In the genomic region with DNA sequence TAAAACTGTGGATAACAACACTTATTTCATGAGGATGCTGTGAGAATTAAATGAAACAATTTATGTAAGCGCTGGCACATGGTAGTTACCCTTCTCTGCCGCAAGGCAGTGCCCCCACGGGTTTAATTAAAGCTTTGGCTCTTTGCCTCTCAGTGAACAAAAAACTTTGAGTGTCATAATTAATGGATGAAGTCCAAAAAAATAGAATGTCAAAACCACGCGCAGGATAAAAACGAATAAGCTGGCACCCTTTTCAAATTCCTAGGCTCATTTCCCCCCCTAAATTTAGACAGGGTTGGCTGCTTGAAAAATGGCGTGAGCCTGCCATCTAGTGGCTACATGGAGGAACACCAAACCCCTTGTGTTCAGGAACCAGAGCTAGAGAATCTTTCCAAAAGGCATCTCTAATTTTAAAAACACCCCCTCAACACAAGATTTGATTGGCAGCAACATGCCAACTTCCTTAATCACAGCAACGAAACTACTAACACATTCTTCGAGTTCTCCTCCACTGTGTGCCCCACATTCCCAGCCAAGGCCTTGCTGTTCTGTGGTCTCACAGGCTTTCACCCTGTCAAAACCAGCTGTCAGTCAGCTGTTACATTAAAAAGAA, we compare ENCODE assay signal across 8 cellular contexts. TPM values are rescaled to one million over a fixed set of nuclear protein-coding genes. Genes with fewer than 3 reads are reported as not detected.
DNase-seq lines count a peak whose midpoint lies in the region; ATAC-seq and TF ChIP-seq lines count a peak whose summit lies in the region.

No MANE protein-coding gene starts in this region.

- H3K4me1 ChIP-seq in liver (ENCODE audit: control insufficient read depth in 4 of 4, insufficient read depth in 4 of 4, low read length in 3 of 4) = peaks cover 0 to 3% (median 0%) of the 10 kb centered on the region in 4 donors

- H3K4me3 ChIP-seq in liver (ENCODE audit: low read depth in 1 of 3, low read length in 3 of 3) = no peak overlapping the region

- H3K27ac ChIP-seq in 22Rv1 (no peak overlapping the region), liver (ENCODE audit: low read depth in 1 of 2, low read length in 2 of 2) (no peak overlapping the region)

- no peaks in the 10 kb centered on the region for H3K27me3 ChIP-seq in liver (ENCODE audit: control insufficient read depth in 4 of 4, insufficient read depth in 4 of 4, low read length in 3 of 4)

- in situ Hi-C loops in GM13976 (cut with MboI; ENCODE audit: low sequenced_read_pairs, unreplicated experiment) = loop anchor here (25.0 kb wide), 1 partner anchor 321 kb away; no protein-coding TSS in a partner anchor

- no peaks in the 10 kb centered on the region for H3K9me3 ChIP-seq in liver (ENCODE audit: control insufficient read depth in 4 of 4, low read length in 3 of 4)

- peak; percentile 61 for ATAC-seq in HG02852 (IDR thresholded peaks at IDR 0.05; ENCODE audit: unreplicated experiment)

- peak; percentile 58 for DNase-seq in GM13976 (ENCODE audit: low spot score)
- DNase-seq in NCI-H2029 (lab: John Stamatoyannopoulos, UW) = peak; percentile 18
- peak; percentile 21 for DNase-seq in activated CD4-positive, CD25-positive, alpha-beta regulatory T cell treated with anti-CD3 and anti-CD28 coated beads, Interleukin-2, amount 50 U/mL, for 16 hours (ENCODE audit: low read depth, low spot score)
- DNase-seq in cerebellum (ENCODE audit: low spot score) = peak; percentile 69
- peak; percentile 3 to 35 (median 3) for DNase-seq in stimulated activated CD4-positive, alpha-beta T cell treated with anti-CD3 and anti-CD28 coated beads, TNF-alpha, amount 100 ng/mL, for 1 hour (ENCODE audit: low read depth in 3 of 3, low spot score in 1 of 3)

- H3K9ac ChIP-seq in liver (ENCODE audit: low read depth in 1 of 2, low read length in 2 of 2) = no peak overlapping the region

- H3K36me3 ChIP-seq in liver (ENCODE audit: control insufficient read depth in 4 of 4, insufficient read depth in 3 of 4, low read depth in 1 of 4, low read length in 3 of 4) = no peaks in the 10 kb centered on the region

- TF ChIP-seq CTCF in 22Rv1 (IDR thresholded peaks at IDR 0.05) (peak; percentile 89), GM13976 (IDR thresholded peaks at IDR 0.05; ENCODE audit: borderline replicate concordance, control extremely low read depth, extremely low read depth, insufficient read depth, missing control alignments) (peak; percentile 74), liver (IDR thresholded peaks at IDR 0.05; ENCODE audit: low read depth, low read length, missing input control) (peak; percentile 86)

- TF ChIP-seq RAD21 in liver (IDR thresholded peaks at IDR 0.05) = peak; percentile 90 to 92

- WGBS in liver = 16% methylated on average over 9 of the region's 9 CpGs

TF ChIP-seq in liver, 16 proteins besides CTCF, POLR2A, EP300 and RAD21:
- TF ChIP-seq FOXA2 (IDR thresholded peaks at IDR 0.05) (no peak), FOXA1 (IDR thresholded peaks at IDR 0.05) (no peak), TAF1 (conservative IDR thresholded peaks at IDR 0.05) (no peak), HNF4G (IDR thresholded peaks at IDR 0.05) (no peak), NR2F2 (IDR thresholded peaks at IDR 0.05) (no peak), MAX (IDR thresholded peaks at IDR 0.05) (no peak), ATF3 (IDR thresholded peaks at IDR 0.05) (no peak)

RNA-seq across cellular contexts. Expression of gene CCNG1, which starts 29.0 kb away (rescaled TPM):
- 80.2 TPM for total RNA-seq in cerebellum
- total RNA-seq in liver = 10 to 100 TPM; 74.2 to 93.7 TPM
- polyA plus RNA-seq in liver = 10 to 100 TPM; 30.9 to 73.9 TPM

RNA-seq across cellular contexts. Expression of gene NUDCD2, which starts 51.5 kb away (rescaled TPM):
- total RNA-seq in cerebellum (21.9 TPM), liver (1 to 10 TPM; 1.8 to 4.0 TPM)
- polyA plus RNA-seq in liver = 10 to 100 TPM in 1 of 2 donors, 1 to 10 TPM in 1; 4.7 to 32.0 TPM

RNA-seq across cellular contexts. Expression of gene HMMR, which starts 52.0 kb away (rescaled TPM):
- total RNA-seq in cerebellum (6.1 TPM), liver (10 to 100 TPM in 1 of 2 donors, under 1 TPM in 1; 0.33 to 48.5 TPM)
- polyA plus RNA-seq in liver = 1 to 10 TPM; 1.0 to 3.7 TPM

Comparison
In these comparisons a context has a peak if more than half of its experiments do, and no peak if none do; other contexts are left out.
1. DNase-seq: peak in every context shown above with its lines; median percentile 69 in cerebellum; 58 in GM13976; 21 in activated CD4-positive, CD25-positive, alpha-beta regulatory T cell treated with anti-CD3 and anti-CD28 coated beads, Interleukin-2, amount 50 U/mL, for 16 hours; 18 in NCI-H2029; 3 in stimulated activated CD4-positive, alpha-beta T cell treated with anti-CD3 and anti-CD28 coated beads, TNF-alpha, amount 100 ng/mL, for 1 hour.